13 cellular contexts compared by ENCODE assay signal in the genomic region with DNA sequence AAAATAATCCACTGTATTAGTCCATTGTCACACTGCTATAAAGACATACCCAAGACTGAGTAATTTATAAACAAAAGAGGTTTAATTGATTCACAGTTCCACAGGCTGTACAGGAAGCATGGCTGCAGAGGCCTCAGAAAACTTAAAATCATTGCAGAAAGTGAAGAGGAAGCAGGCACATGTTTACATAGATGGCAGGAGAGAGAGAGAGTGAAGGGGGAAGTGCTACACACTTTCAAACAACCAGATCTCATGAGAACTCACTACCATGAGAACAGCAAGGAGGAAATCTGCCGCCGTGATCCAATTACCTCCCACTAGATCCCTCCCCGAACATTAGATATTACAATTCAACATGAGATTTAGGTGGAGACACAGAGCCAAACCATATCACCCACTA. TPM values are rescaled to one million over a fixed set of nuclear protein-coding genes. Genes with fewer than 3 reads are reported as not detected.
"Had no signal": no experiment of that assay in that cellular context is flagged by ENCODE, and none has a peak within 500 bp of the region (broad histone marks: within the 10 kb centered on the region; RNA-seq: fewer than 3 reads in every experiment).

No MANE protein-coding gene starts in this region.

RNA-seq across cellular contexts. Expression of a gene that starts 55.5 kb away (rescaled TPM):
- total RNA-seq: activated CD4-positive, alpha-beta T cell treated with anti-CD3 and anti-CD28 coated beads, Interleukin-2, amount 10 ng/mL, durations not matched to agents 7 days and 5 days; activated CD8-positive, alpha-beta T cell treated with anti-CD3 and anti-CD28 coated beads, Interleukin-2, amount 10 ng/mL, durations not matched to agents 7 days and 5 days; activated naive CD8-positive, alpha-beta T cell treated with anti-CD3 and anti-CD28 coated beads, Interleukin-2, amount 10 ng/mL, durations not matched to agents 7 days and 5 days; activated T-helper 2 cell treated with anti-CD3 and anti-CD28 coated beads, Interferon-gamma antibody, Interleukin-2, Interleukin-4, amounts not matched to agents 10 μg/mL and 5 μg/mL and 100 μg/mL, durations not matched to agents 14 hours and 24 hours and 36 hours; ascending aorta; cardiac muscle cell; chondrocyte; colonic mucosa; LHCN-M2; M059J; Right ventricle myocardium superior; T-helper 1 cell treated with Interleukin-12 subunit alpha and Interleukin-12 subunit beta and Interleukin-4 antibody, amounts not matched to agents 30 ng/mL and 1 ng/mL, for 36 hours; T-helper 2 cell treated with Interferon-gamma antibody and Interleukin-4, amounts not matched to agents 100 ng/mL and 5 ng/mL, for 36 hours had no signal
